Comparison of ENCODE assay signal across 1 cellular context in the genomic region with DNA sequence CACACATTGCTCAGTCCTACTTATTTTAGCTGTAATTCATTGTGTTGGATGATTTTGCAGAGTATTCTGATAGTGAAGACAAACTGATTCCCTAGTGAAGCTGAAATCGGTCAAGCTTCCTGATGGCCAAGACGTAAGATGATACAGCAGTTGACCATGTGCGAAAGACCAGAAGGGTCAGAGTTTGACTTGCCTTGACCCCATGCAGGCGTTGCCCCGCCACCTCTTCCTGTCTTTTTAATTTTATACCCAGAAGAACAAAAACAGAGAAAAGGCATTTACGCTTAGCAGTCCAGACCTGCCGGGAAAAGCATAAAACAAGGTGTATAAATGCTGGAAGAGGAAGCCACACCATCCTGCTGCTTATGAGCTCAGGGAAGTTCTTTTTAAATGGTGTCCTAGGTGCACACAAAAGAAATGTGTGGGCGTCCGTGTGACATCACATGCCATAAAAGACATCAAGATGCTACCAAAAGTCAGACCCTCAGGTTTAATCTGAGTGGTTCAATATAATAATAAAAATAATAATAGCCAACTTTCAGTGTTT.
TF ChIP-seq lines count a peak whose summit lies in the region.

No MANE protein-coding gene starts in this region.

TF ChIP-seq in liver, 16 proteins besides CTCF, POLR2A, EP300 and RAD21 (continued from another document):
- TF ChIP-seq, protein P1, sequence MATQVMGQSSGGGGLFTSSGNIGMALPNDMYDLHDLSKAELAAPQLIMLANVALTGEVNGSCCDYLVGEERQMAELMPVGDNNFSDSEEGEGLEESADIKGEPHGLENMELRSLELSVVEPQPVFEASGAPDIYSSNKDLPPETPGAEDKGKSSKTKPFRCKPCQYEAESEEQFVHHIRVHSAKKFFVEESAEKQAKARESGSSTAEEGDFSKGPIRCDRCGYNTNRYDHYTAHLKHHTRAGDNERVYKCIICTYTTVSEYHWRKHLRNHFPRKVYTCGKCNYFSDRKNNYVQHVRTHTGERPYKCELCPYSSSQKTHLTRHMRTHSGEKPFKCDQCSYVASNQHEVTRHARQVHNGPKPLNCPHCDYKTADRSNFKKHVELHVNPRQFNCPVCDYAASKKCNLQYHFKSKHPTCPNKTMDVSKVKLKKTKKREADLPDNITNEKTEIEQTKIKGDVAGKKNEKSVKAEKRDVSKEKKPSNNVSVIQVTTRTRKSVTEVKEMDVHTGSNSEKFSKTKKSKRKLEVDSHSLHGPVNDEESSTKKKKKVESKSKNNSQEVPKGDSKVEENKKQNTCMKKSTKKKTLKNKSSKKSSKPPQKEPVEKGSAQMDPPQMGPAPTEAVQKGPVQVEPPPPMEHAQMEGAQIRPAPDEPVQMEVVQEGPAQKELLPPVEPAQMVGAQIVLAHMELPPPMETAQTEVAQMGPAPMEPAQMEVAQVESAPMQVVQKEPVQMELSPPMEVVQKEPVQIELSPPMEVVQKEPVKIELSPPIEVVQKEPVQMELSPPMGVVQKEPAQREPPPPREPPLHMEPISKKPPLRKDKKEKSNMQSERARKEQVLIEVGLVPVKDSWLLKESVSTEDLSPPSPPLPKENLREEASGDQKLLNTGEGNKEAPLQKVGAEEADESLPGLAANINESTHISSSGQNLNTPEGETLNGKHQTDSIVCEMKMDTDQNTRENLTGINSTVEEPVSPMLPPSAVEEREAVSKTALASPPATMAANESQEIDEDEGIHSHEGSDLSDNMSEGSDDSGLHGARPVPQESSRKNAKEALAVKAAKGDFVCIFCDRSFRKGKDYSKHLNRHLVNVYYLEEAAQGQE (IDR thresholded peaks at IDR 0.05): no peak
- TF ChIP-seq FOXA2 (IDR thresholded peaks at IDR 0.05): no peak
TF ChIP-seq in liver: peak in this region for 1.
